ENCODE assay signal across 10 cellular contexts in the genomic region with DNA sequence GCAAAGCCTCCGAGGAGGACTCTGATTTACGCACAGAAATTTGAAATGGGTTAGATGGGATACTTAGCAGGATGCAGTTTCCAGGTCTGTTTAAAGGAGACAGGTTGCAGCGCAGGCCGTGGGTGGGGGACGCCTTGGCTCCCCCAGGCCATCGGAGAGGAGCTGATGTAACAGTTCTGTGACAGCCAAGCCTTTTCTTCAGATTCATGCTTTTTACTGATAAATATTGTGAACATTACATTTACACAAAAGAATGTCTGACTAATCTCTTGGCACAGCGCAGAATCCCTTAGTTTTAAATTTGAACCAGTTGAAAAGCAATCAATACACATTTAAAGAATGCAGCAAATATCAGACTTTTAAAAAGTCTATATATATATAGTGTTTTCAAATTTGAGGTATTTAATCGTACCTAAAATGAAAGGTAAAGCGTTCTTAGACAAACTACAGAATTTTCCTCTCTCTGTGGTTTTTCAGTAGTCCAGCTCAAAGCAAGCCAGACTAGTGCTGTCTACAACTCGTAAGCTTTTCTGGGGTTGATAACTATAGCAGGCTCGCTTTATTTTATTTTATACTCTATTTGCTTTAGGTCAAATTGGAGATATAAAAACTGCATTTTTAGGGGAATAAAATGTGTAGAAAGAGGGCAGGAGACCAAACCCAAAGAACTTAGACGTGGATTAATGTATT.
A peak's percentile ranks its signal among the peaks of the same experiment; 100 is the strongest.
DNase-seq lines count a peak whose midpoint lies in the region; ATAC-seq and TF ChIP-seq lines count a peak whose summit lies in the region.
"Had no signal": no experiment of that assay in that cellular context is flagged by ENCODE, and none has a peak within 500 bp of the region (broad histone marks: within the 10 kb centered on the region; RNA-seq: fewer than 3 reads in every experiment).

No MANE protein-coding gene starts in this region.

- DNase-seq in RWPE2 (ENCODE audit: low spot score), result no peak
- peak; percentile 78 for DNase-seq in fibroblast of villous mesenchyme (ENCODE audit: low read depth)
- DNase-seq in pulmonary artery endothelial cell (ENCODE audit: low read depth, low spot score), result peak; percentile 80
- no peak for DNase-seq in stimulated activated naive CD4-positive, alpha-beta T cell (lab: John Stamatoyannopoulos, UW)
- no peak for DNase-seq in activated CD4-positive, alpha-beta T cell treated with anti-CD3 and anti-CD28 coated beads, Interleukin-2, amount 50 U/mL, for 1 hour
- no peak for DNase-seq in NCI-H2107 treated with DMSO at 0.1 percent for 48 hours (lab: John Stamatoyannopoulos, UW; ENCODE audit: unreplicated experiment)
- DNase-seq: effector memory CD4-positive, alpha-beta T cell; NCI-H524 treated with DMSO at 0.1 percent for 48 hours had no signal

- H3K27me3 ChIP-seq in BLaER1 treated with 17β-estradiol and CSF1 and Interleukin-3, amounts not matched to agents 10 nM and 100 nM, result no peaks in the 10 kb centered on the region
- H3K27me3 ChIP-seq in RWPE2 (ENCODE audit: insufficient read depth, poor library complexity, severe bottlenecking), result no peaks in the 10 kb centered on the region

- TF ChIP-seq CTCF in RWPE2 (IDR thresholded peaks at IDR 0.05; ENCODE audit: poor library complexity, severe bottlenecking) (no peak), fibroblast of villous mesenchyme (IDR thresholded peaks at IDR 0.05; ENCODE audit: insufficient read depth, low read depth, low read length) (no peak)

- no peaks in the 10 kb centered on the region for H3K9me3 ChIP-seq in BLaER1 treated with 17β-estradiol and CSF1 and Interleukin-3, amounts not matched to agents 10 nM and 100 nM (replicated peaks in 1 of 11)
- H3K9me3 ChIP-seq in RWPE2 (ENCODE audit: severe bottlenecking), result no peaks in the 10 kb centered on the region

- H3K36me3 ChIP-seq in BLaER1 treated with 17β-estradiol and CSF1 and Interleukin-3, amounts not matched to agents 10 nM and 100 nM, result no peaks in the 10 kb centered on the region
- H3K36me3 ChIP-seq in RWPE2 (ENCODE audit: low read depth), result no peaks in the 10 kb centered on the region

- H3K4me3 ChIP-seq in BLaER1 treated with 17β-estradiol and CSF1 and Interleukin-3, amounts not matched to agents 10 nM and 100 nM, result no peak overlapping the region
- no peak overlapping the region for H3K4me3 ChIP-seq in RWPE2 (ENCODE audit: severe bottlenecking)
- H3K4me3 ChIP-seq in fibroblast of villous mesenchyme (ENCODE audit: low read depth, low read length), result peak overlapping the region; percentile 26

- H3K4me1 ChIP-seq in BLaER1 treated with 17β-estradiol and CSF1 and Interleukin-3, amounts not matched to agents 10 nM and 100 nM, result peaks cover 13 to 24% (median 18%) of the 10 kb centered on the region in 10 experiments
- peaks cover 53% of the 10 kb centered on the region for H3K4me1 ChIP-seq in RWPE2 (ENCODE audit: insufficient read depth, poor library complexity, severe bottlenecking)

- ATAC-seq in RWPE2 (ENCODE audit: low read depth) (peak; percentile 18; the same call in 1 of the 3 replicates), GM19452 (IDR thresholded peaks at IDR 0.05; ENCODE audit: unreplicated experiment) (no peak)

- no peak overlapping the region for H3K27ac ChIP-seq in BLaER1 treated with 17β-estradiol and CSF1 and Interleukin-3, amounts not matched to agents 10 nM and 100 nM
- peak overlapping the region; percentile 89 for H3K27ac ChIP-seq in RWPE2 (ENCODE audit: poor library complexity, severe bottlenecking)

- 0 out of 22 replicates have a peak overlapping the region, but pooled peaks of 1 of the 11 experiments have one; percentile 18 for H3K9ac ChIP-seq in BLaER1 treated with 17β-estradiol and CSF1 and Interleukin-3, amounts not matched to agents 10 nM and 100 nM

- H4K20me1 ChIP-seq in BLaER1 treated with 17β-estradiol and CSF1 and Interleukin-3, amounts not matched to agents 10 nM and 100 nM, result no peaks in the 10 kb centered on the region

- peak overlapping the region; percentile 32 to 66 (median 48); a peak in 18 of 22 replicates for H3K4me2 ChIP-seq in BLaER1 treated with 17β-estradiol and CSF1 and Interleukin-3, amounts not matched to agents 10 nM and 100 nM

Comparison
In these comparisons a context has a peak if more than half of its experiments do, and no peak if none do; other contexts are left out.
1. DNase-seq: peak in fibroblast of villous mesenchyme (single experiment) and pulmonary artery endothelial cell (single experiment); none in RWPE2 (single experiment), stimulated activated naive CD4-positive, alpha-beta T cell (0 of 6), activated CD4-positive, alpha-beta T cell treated with anti-CD3 and anti-CD28 coated beads, Interleukin-2, amount 50 U/mL, for 1 hour (single experiment) and NCI-H2107 treated with DMSO at 0.1 percent for 48 hours (single experiment).